Comparison of ENCODE assay signal across 28 cellular contexts in the genomic region with DNA sequence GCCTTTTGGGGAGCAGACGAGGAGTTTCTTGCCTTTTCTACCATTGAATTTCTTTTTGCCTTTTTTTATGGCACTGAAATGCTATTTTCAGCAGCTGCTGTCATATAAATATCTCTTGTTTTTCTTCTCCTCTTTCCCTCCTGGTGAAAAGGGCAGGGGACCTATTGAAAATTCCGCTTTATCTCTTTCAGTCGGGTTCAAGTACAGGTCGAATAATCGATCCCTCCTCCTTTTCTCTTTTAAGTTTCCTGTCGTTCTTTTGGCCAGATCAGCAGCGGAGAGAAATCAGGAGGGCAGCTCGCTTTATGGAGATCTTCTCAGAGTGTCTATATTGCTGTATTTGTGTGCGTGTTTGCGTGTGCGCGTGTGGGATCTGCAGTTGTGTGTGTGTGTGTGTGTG.
"Had no signal": no experiment of that assay in that cellular context is flagged by ENCODE, and none has a peak within 500 bp of the region (broad histone marks: within the 10 kb centered on the region; RNA-seq: fewer than 3 reads in every experiment).

No MANE protein-coding gene starts in this region.

- H3K4me3 ChIP-seq: esophagus muscularis mucosa, heart right ventricle, left lung, lung, right lobe of liver, thoracic aorta, uterus had no signal

- H3K9me3 Mint-ChIP-seq: activated naive CD4-positive, alpha-beta T cell treated with anti-CD3 and anti-CD28 coated beads, Interleukin-2, amount 50 U/mL, for 72 hours; central memory CD8-positive, alpha-beta T cell; naive B cell; neural crest cell; stimulated activated effector memory CD8-positive, alpha-beta T cell treated with anti-CD3 and anti-CD28 coated beads, Interleukin-12 subunit alpha, Interleukin-12 subunit beta, amount 100 ng/mL, for 72 hours; stimulated activated naive CD8-positive, alpha-beta T cell treated with anti-CD3 and anti-CD28 coated beads, Interleukin-15, Interleukin-2, amounts not matched to agents 100 ng/mL and 50 ng/mL, for 24 hours had no signal

- H3K27me3 ChIP-seq: right lobe of liver, uterus had no signal

- H3K4me3 Mint-ChIP-seq: activated CD4-positive, alpha-beta T cell treated with anti-CD3 and anti-CD28 coated beads for 36 hours; activated CD8-positive, alpha-beta memory T cell treated with anti-CD3 and anti-CD28 coated beads, Interleukin-2, amount 10 ng/mL, durations not matched to agents 7 days and 5 days; activated CD8-positive, alpha-beta T cell treated with anti-CD3 and anti-CD28 coated beads, Interleukin-2, amount 10 ng/mL, durations not matched to agents 7 days and 5 days; central memory CD8-positive, alpha-beta T cell; stimulated activated effector memory CD8-positive, alpha-beta T cell treated with anti-CD3 and anti-CD28 coated beads, Interleukin-12 subunit alpha, Interleukin-12 subunit beta, amount 100 ng/mL, for 72 hours; stimulated activated naive CD8-positive, alpha-beta T cell treated with anti-CD3 and anti-CD28 coated beads, Interleukin-15, Interleukin-2, amounts not matched to agents 100 ng/mL and 50 ng/mL, for 24 hours had no signal

- H3K27ac ChIP-seq: esophagus muscularis mucosa, foreskin keratinocyte, left lung, right lobe of liver, thoracic aorta, uterus had no signal

- FAIRE-seq: bronchial epithelial cell had no signal

- H3K27ac Mint-ChIP-seq: activated CD4-positive, alpha-beta T cell treated with anti-CD3 and anti-CD28 coated beads for 36 hours; activated CD8-positive, alpha-beta memory T cell treated with anti-CD3 and anti-CD28 coated beads, Interleukin-2, amount 10 ng/mL, durations not matched to agents 7 days and 5 days; activated CD8-positive, alpha-beta T cell treated with anti-CD3 and anti-CD28 coated beads, Interleukin-2, amount 10 ng/mL, durations not matched to agents 7 days and 5 days; activated naive CD4-positive, alpha-beta T cell treated with anti-CD3 and anti-CD28 coated beads, Interleukin-2, amount 50 U/mL, for 72 hours; naive B cell; stimulated activated effector memory CD8-positive, alpha-beta T cell treated with anti-CD3 and anti-CD28 coated beads, Interleukin-12 subunit alpha, Interleukin-12 subunit beta, amount 100 ng/mL, for 72 hours; stimulated activated naive CD8-positive, alpha-beta T cell treated with anti-CD3 and anti-CD28 coated beads, Interleukin-15, Interleukin-2, amounts not matched to agents 100 ng/mL and 50 ng/mL, for 24 hours had no signal

- H3K36me3 ChIP-seq: esophagus muscularis mucosa, heart right ventricle, left lung, right lobe of liver, thoracic aorta, uterus had no signal

- DNase-seq: activated CD4-positive, alpha-beta T cell treated with anti-CD3 and anti-CD28 coated beads for 36 hours; activated CD4-positive, CD25-positive, alpha-beta regulatory T cell; activated CD8-positive, alpha-beta memory T cell treated with anti-CD3 and anti-CD28 coated beads, Interleukin-2, amount 10 ng/mL, durations not matched to agents 7 days and 5 days; activated CD8-positive, alpha-beta T cell treated with anti-CD3 and anti-CD28 coated beads, Interleukin-2, amount 10 ng/mL, durations not matched to agents 7 days and 5 days; activated naive CD4-positive, alpha-beta T cell; activated T-cell treated with anti-CD3 and anti-CD28 coated beads, Interleukin-2, amount 50 U/mL, for 48 hours; dermis blood vessel endothelial cell; effector CD4-positive, alpha-beta T cell; foreskin keratinocyte; heart right ventricle; kidney glomerular epithelial cell; left lung; naive B cell; nucleus accumbens; right lobe of liver; stimulated activated CD4-positive, alpha-beta T cell treated with anti-CD3 and anti-CD28 coated beads, Interleukin-12 subunit alpha, Interleukin-12 subunit beta, amount 100 ng/mL, for 4 hours; stimulated activated CD4-positive, alpha-beta T cell treated with anti-CD3 and anti-CD28 coated beads, Interleukin-4, amount 100 ng/mL, for 24 hours; trophoblast cell; uterus had no signal

- H3K36me3 Mint-ChIP-seq: activated CD8-positive, alpha-beta memory T cell treated with anti-CD3 and anti-CD28 coated beads, Interleukin-2, amount 10 ng/mL, durations not matched to agents 7 days and 5 days; activated naive CD4-positive, alpha-beta T cell treated with anti-CD3 and anti-CD28 coated beads, Interleukin-2, amount 50 U/mL, for 72 hours; naive B cell; stimulated activated effector memory CD8-positive, alpha-beta T cell treated with anti-CD3 and anti-CD28 coated beads, Interleukin-12 subunit alpha, Interleukin-12 subunit beta, amount 100 ng/mL, for 72 hours had no signal

- H3K4me1 ChIP-seq: foreskin keratinocyte had no signal

- H3K9me3 ChIP-seq: esophagus muscularis mucosa, heart right ventricle, left lung, right lobe of liver, thoracic aorta, uterus had no signal
